In the genomic region with DNA sequence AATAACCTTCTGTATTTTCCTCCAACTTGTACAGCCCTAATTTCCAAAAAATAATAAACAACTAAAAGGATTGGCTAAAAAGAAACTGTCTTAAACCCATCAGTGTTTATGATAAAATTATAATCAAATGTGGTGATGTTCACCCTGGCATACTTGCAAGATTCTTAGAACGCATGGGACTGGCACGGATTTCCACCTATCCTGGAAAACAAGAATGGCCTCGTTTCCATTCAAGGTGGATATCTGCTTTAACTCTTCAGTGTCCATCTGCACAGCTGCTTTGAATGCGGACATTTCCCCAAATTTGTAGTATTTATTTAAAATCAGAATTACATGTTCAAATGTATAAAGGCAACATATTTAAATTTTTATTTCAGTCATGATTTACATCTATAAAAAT, we compare ENCODE assay signal across 22 cellular contexts. TPM values are rescaled to one million over a fixed set of nuclear protein-coding genes. Genes with fewer than 3 reads are reported as not detected.
DNase-seq lines count a peak whose midpoint lies in the region; TF ChIP-seq lines count a peak whose summit lies in the region.
"Had no signal": no experiment of that assay in that cellular context is flagged by ENCODE, and none has a peak within 500 bp of the region (broad histone marks: within the 10 kb centered on the region; RNA-seq: fewer than 3 reads in every experiment).

No MANE protein-coding gene starts in this region.

- intact Hi-C loops in dorsolateral prefrontal cortex (cut with DNase I) = loop anchor here in 1 of 2 donors (10.0 kb wide), 1 partner anchor 217 kb away; no protein-coding TSS in a partner anchor

- H3K27me3 Mint-ChIP-seq in brain = peaks cover 16% of the 10 kb centered on the region
- peaks cover 8% of the 10 kb centered on the region; the same call in 1 of the 2 replicates for H3K27me3 Mint-ChIP-seq in HFFc6 (ENCODE audit: insufficient read depth)

- peak overlapping the region in 1 of 5 experiments; percentile 47 for H3K27ac Mint-ChIP-seq in brain
- no peak overlapping the region for H3K27ac Mint-ChIP-seq in HFFc6
- H3K27ac Mint-ChIP-seq: CD14-positive monocyte; CD4-positive, alpha-beta T cell; GM23338; H9 had no signal

- H3K27me3 ChIP-seq in ACC112 (ENCODE audit: insufficient read depth, low read length) = no peaks in the 10 kb centered on the region; the same call in 1 of the 2 replicates
- no peaks in the 10 kb centered on the region for H3K27me3 ChIP-seq in OCI-LY1 (ENCODE audit: insufficient read depth, low read length)
- H3K27me3 ChIP-seq in dorsolateral prefrontal cortex = peaks cover 0 to 55% (median 20%) of the 10 kb centered on the region in 45 donors

- no peaks in the 10 kb centered on the region for H3K9me2 ChIP-seq in OCI-LY1 (ENCODE audit: low read depth, low read length)

- H3K4me2 ChIP-seq in OCI-LY1 (ENCODE audit: low read length) = peak overlapping the region; percentile 83
- H3K4me2 ChIP-seq: BLaER1 treated with 17β-estradiol and CSF1 and Interleukin-3, amounts not matched to agents 10 nM and 100 nM; GM23338 had no signal

- CTCF ChIA-PET in GM10248 (lab: Yijun Ruan, JAX) = no interaction called here
- CTCF ChIA-PET in RWPE1 (lab: Yijun Ruan, JAX) = no interaction called here

- no peak overlapping the region for H3K27ac ChIP-seq in ACC112 (ENCODE audit: low read depth, low read length)
- H3K27ac ChIP-seq in OCI-LY1 (ENCODE audit: low read depth, low read length, poor library complexity, severe bottlenecking) = peak overlapping the region; percentile 74
- H3K27ac ChIP-seq in dorsolateral prefrontal cortex = no peak overlapping the region
- H3K27ac ChIP-seq in RWPE1 = no peak overlapping the region
- H3K27ac ChIP-seq: 22Rv1; BLaER1 treated with 17β-estradiol and CSF1 and Interleukin-3, amounts not matched to agents 10 nM and 100 nM had no signal

- POLR2A ChIA-PET in GM10248 (lab: Yijun Ruan, JAX) = no interaction called here
- POLR2A ChIA-PET in RWPE1 (lab: Yijun Ruan, JAX; ENCODE audit: low non-redundant PET) = no interaction called here

- H3K36me3 Mint-ChIP-seq in brain = no peaks in the 10 kb centered on the region
- H3K36me3 Mint-ChIP-seq in HFFc6 (ENCODE audit: low read depth) = no peaks in the 10 kb centered on the region

- no peaks in the 10 kb centered on the region for H3K9me3 Mint-ChIP-seq in brain
- H3K9me3 Mint-ChIP-seq in HFFc6 = 0 out of 2 replicates have a peak, but pooled peaks cover 4% of the 10 kb centered on the region
- H3K9me3 Mint-ChIP-seq: CD4-positive, alpha-beta T cell; GM23338; H9 had no signal

- H3K9me3 ChIP-seq in OCI-LY1 (ENCODE audit: low read length) = no peaks in the 10 kb centered on the region
- H3K9me3 ChIP-seq: BE2C; BLaER1 treated with 17β-estradiol and CSF1 and Interleukin-3, amounts not matched to agents 10 nM and 100 nM had no signal

- H3K4me1 Mint-ChIP-seq in brain (peaks cover 48% of the 10 kb centered on the region), HFFc6 (ENCODE audit: low read depth) (peaks cover 5% of the 10 kb centered on the region; the same call in 1 of the 2 replicates)

- DNase-seq in dorsolateral prefrontal cortex = no peak
- DNase-seq in islet precursor cell = no peak
- DNase-seq in GM10248 (ENCODE audit: extremely low spot score) = no peak
- no peak for DNase-seq in RWPE1 (ENCODE audit: low spot score)
- no peak for DNase-seq in HFFc6
- DNase-seq: ACHN; AML-193; BE2C; Calu3; CD4-positive, alpha-beta T cell; COR-L47; DMS53; DMS79 treated with DMSO at 0.1 percent for 48 hours; GDM1; H9 had no signal

- H3K4me3 ChIP-seq in ACC112 (ENCODE audit: low read depth, low read length) = peak overlapping the region; percentile 92
- H3K4me3 ChIP-seq in OCI-LY1 (ENCODE audit: low read depth, low read length, poor library complexity, severe bottlenecking) = peak overlapping the region; percentile 83
- peak overlapping the region in 33 of 59 donors; percentile 2 to 77 (median 67) for H3K4me3 ChIP-seq in dorsolateral prefrontal cortex
- H3K4me3 ChIP-seq: BLaER1 treated with 17β-estradiol and CSF1 and Interleukin-3, amounts not matched to agents 10 nM and 100 nM; GM23338 had no signal

- no peaks in the 10 kb centered on the region for H4K20me1 ChIP-seq in OCI-LY1 (ENCODE audit: insufficient read depth, low read length)
- H4K20me1 ChIP-seq: BLaER1 treated with 17β-estradiol and CSF1 and Interleukin-3, amounts not matched to agents 10 nM and 100 nM had no signal

- 0 out of 2 replicates have a peak, but pooled peaks cover 4% of the 10 kb centered on the region for H3F3A ChIP-seq in OCI-LY1 (ENCODE audit: insufficient read depth, low read length)

- H3K36me3 ChIP-seq in ACC112 (ENCODE audit: insufficient read depth, low read length) (no peaks in the 10 kb centered on the region), OCI-LY1 (ENCODE audit: insufficient read depth, low read length) (peaks cover 24% of the 10 kb centered on the region)
- H3K36me3 ChIP-seq: BE2C; BLaER1 treated with 17β-estradiol and CSF1 and Interleukin-3, amounts not matched to agents 10 nM and 100 nM had no signal

- no peak overlapping the region for H3K9ac ChIP-seq in OCI-LY1 (ENCODE audit: low read length)
- H3K9ac ChIP-seq: BLaER1 treated with 17β-estradiol and CSF1 and Interleukin-3, amounts not matched to agents 10 nM and 100 nM had no signal

- H2AFZ ChIP-seq in ACC112 (ENCODE audit: low read length, unreplicated experiment) (no peak overlapping the region), OCI-LY1 (ENCODE audit: low read length) (no peak overlapping the region)
- H2AFZ ChIP-seq: GM23338 had no signal

- no peak for TF ChIP-seq CTCF in OCI-LY1 (IDR thresholded peaks at IDR 0.05; ENCODE audit: low read length)
- no peak for TF ChIP-seq CTCF in brain (conservative IDR thresholded peaks at IDR 0.05)
- no peak for TF ChIP-seq CTCF in dorsolateral prefrontal cortex (IDR thresholded peaks at IDR 0.05 in 54 of 56, conservative IDR thresholded peaks at IDR 0.05 in 2 of 56; ENCODE audit: low read depth in 1 of 56, partially characterized antibody in 56 of 56)
- TF ChIP-seq CTCF in GM10248 (IDR thresholded peaks at IDR 0.05; ENCODE audit: control extremely low read depth, extremely low read depth, low read depth, missing control alignments) = no peak
- no peak for TF ChIP-seq CTCF in RWPE1 (conservative IDR thresholded peaks at IDR 0.05; ENCODE audit: low read depth)
- TF ChIP-seq CTCF in HFFc6 (IDR thresholded peaks at IDR 0.05) = no peak

- peak overlapping the region in 4 of 5 experiments; percentile 72 to 97 (median 94) for H3K4me3 Mint-ChIP-seq in brain
- H3K4me3 Mint-ChIP-seq in HFFc6 = no peak overlapping the region
- H3K4me3 Mint-ChIP-seq: CD4-positive, alpha-beta T cell; GM23338; H9 had no signal

- peaks cover 34% of the 10 kb centered on the region for H3K4me1 ChIP-seq in ACC112 (ENCODE audit: control insufficient read depth, insufficient read depth, low read length, unreplicated experiment)
- peaks cover 57% of the 10 kb centered on the region for H3K4me1 ChIP-seq in OCI-LY1 (ENCODE audit: insufficient read depth, low read length, severe bottlenecking)
- H3K4me1 ChIP-seq: BE2C; BLaER1 treated with 17β-estradiol and CSF1 and Interleukin-3, amounts not matched to agents 10 nM and 100 nM had no signal

- peaks cover 56% of the 10 kb centered on the region for H3K79me2 ChIP-seq in ACC112 (ENCODE audit: control insufficient read depth, insufficient read depth, low read length, unreplicated experiment)
- peaks cover 79% of the 10 kb centered on the region for H3K79me2 ChIP-seq in OCI-LY1 (ENCODE audit: insufficient read depth, low read length)

RNA-seq across cellular contexts. Expression of gene CNR1, which starts 4.2 kb away (rescaled TPM):
- polyA plus RNA-seq in brain (ENCODE audit: insufficient read depth, low read depth, low replicate concordance) = 3.9 TPM
- 100 to 1,000 TPM in 4 of 120 experiments, 10 to 100 TPM in 116; 10.5 to 114 (median 59.2) TPM for total RNA-seq in dorsolateral prefrontal cortex
- not detected for total RNA-seq in HFFc6 (2021; fragmentation: NEBNext Ultra II Directional; extraction: Animal tissue kit (Norgen Biotek cat#: 25700))
- total RNA-seq: CD4-positive, alpha-beta T cell had no signal

Comparison
In these comparisons a context has a peak if more than half of its experiments do, and no peak if none do; other contexts are left out.
1. RNA of gene CNR1, which starts 4.2 kb away (total RNA-seq): 10.5 to 114 TPM in dorsolateral prefrontal cortex; not detected in HFFc6; every median in the first group is over 10 times any median in the second.
2. Peak in every context shown above with its lines, with median percentiles within 50 percentile points of each other: H3K4me3 ChIP-seq.